In genomic region chr2:222848026-222848425, GRCh38 we compare ENCODE assay signal across 6 cellular contexts. TPM values are rescaled to one million over a fixed set of nuclear protein-coding genes. Genes with fewer than 3 reads are reported as not detected.
A peak's percentile ranks its signal among the peaks of the same experiment; 100 is the strongest.
DNase-seq lines count a peak whose midpoint lies in the region; ATAC-seq and TF ChIP-seq lines count a peak whose summit lies in the region.
"Not testable (repeated sequence)": the region's sequence is repeated elsewhere in the genome, so short reads cannot be mapped to it uniquely, and the experiment has no call there.

No MANE protein-coding gene starts in this region.

- H2BK120ac ChIP-seq in mesendoderm (ENCODE audit: low read depth, low read length): not testable (repeated sequence)

- H3K36me3 Mint-ChIP-seq in Caco-2 (ENCODE audit: insufficient read depth, unreplicated experiment); dendritic cell treated with granulocyte-macrophage colony-stimulating factor and Interleukin-4, amounts not matched to agents 40 ng/mL and 50 ng/mL, for 4 days (ENCODE audit: low read depth): not testable (repeated sequence)

- H3K23ac ChIP-seq in mesendoderm (ENCODE audit: low read length): not testable (repeated sequence)

- not testable (repeated sequence) for H2AFZ ChIP-seq in PC-3 (ENCODE audit: low read length)

- not testable (repeated sequence) for H3K79me1 ChIP-seq in mesendoderm (ENCODE audit: low read length)

- ATAC-seq in PC-3: not testable (repeated sequence)
- peak; percentile 20 for ATAC-seq in esophagus mucosa

- not testable (repeated sequence) for H4K5ac ChIP-seq in mesendoderm (ENCODE audit: low read length)

- not testable (repeated sequence) for H3K9me3 ChIP-seq in Caco-2; PC-3 (ENCODE audit: low read length)

- DNase-seq in Caco-2 (peak in 1 of 2 experiments; percentile 53), PC-3 (peak; percentile 72)
- DNase-seq in mesendoderm: not testable (repeated sequence)

- H3F3A ChIP-seq in PC-3 (ENCODE audit: low read length, unreplicated experiment): not testable (repeated sequence)

- not testable (repeated sequence) for H3K27me3 ChIP-seq in Caco-2 (replicated peaks; ENCODE audit: control insufficient read depth, insufficient read depth, low read length); PC-3 (ENCODE audit: low read length); mesendoderm (ENCODE audit: insufficient read depth, low read length, poor library complexity)

- H3K18ac ChIP-seq in mesendoderm (ENCODE audit: low read length): not testable (repeated sequence)

- not testable (repeated sequence) for H4K20me1 ChIP-seq in PC-3 (ENCODE audit: low read length)

- not testable (repeated sequence) for H3K4me3 Mint-ChIP-seq in Caco-2 (ENCODE audit: unreplicated experiment); dendritic cell treated with granulocyte-macrophage colony-stimulating factor and Interleukin-4, amounts not matched to agents 40 ng/mL and 50 ng/mL, for 4 days

- H4K8ac ChIP-seq in mesendoderm (ENCODE audit: low read depth, low read length): not testable (repeated sequence)

- H3K4me1 Mint-ChIP-seq in Caco-2 (ENCODE audit: low read depth, unreplicated experiment): peaks cover 20% of the 10 kb centered on the region
- peaks cover 73% of the 10 kb centered on the region for H3K4me1 Mint-ChIP-seq in dendritic cell treated with granulocyte-macrophage colony-stimulating factor and Interleukin-4, amounts not matched to agents 40 ng/mL and 50 ng/mL, for 4 days (ENCODE audit: low read depth)

- not testable (repeated sequence) for H3K9me3 Mint-ChIP-seq in Caco-2 (ENCODE audit: unreplicated experiment); dendritic cell treated with granulocyte-macrophage colony-stimulating factor and Interleukin-4, amounts not matched to agents 40 ng/mL and 50 ng/mL, for 4 days

- POLR2A ChIA-PET in Caco-2 (lab: Charles Lee); PC-3 (lab: Charles Lee; ENCODE audit: unreplicated experiment): not testable (repeated sequence)

- H3K27ac ChIP-seq in PC-3 (ENCODE audit: low read length): peak overlapping the region; percentile 76
- peak overlapping the region; percentile 38 for H3K27ac ChIP-seq in VCaP
- not testable (repeated sequence) for H3K27ac ChIP-seq in mesendoderm (ENCODE audit: low read depth, low read length)

- not testable (repeated sequence) for BruUV-seq in Caco-2 (replicated peaks; lab: Mats Ljungman, UMichigan); PC-3 (replicated peaks; lab: Mats Ljungman, UMichigan)

- not testable (repeated sequence) for H3K36me3 ChIP-seq in Caco-2 (ENCODE audit: control insufficient read depth, insufficient read depth, low read length); PC-3 (ENCODE audit: low read depth, low read length); mesendoderm (ENCODE audit: control insufficient read depth, insufficient read depth, low read length)

- H3K9ac ChIP-seq in PC-3 (ENCODE audit: low read length): peak overlapping the region; percentile 32; the same call in 1 of the 2 replicates
- H3K9ac ChIP-seq in mesendoderm (ENCODE audit: low read length): not testable (repeated sequence)

- H3K4ac ChIP-seq in mesendoderm (ENCODE audit: low read depth, low read length): not testable (repeated sequence)

- WGBS in mesendoderm (ENCODE audit: extremely low coverage, insufficient coverage, low lambda C conversion rate): no CpG with 5 or more reads among the region's 6 CpGs

- H3K27me3 Mint-ChIP-seq in Caco-2 (ENCODE audit: insufficient read depth, unreplicated experiment); dendritic cell treated with granulocyte-macrophage colony-stimulating factor and Interleukin-4, amounts not matched to agents 40 ng/mL and 50 ng/mL, for 4 days: not testable (repeated sequence)

- H3K4me1 ChIP-seq in Caco-2 (peaks cover 18% of the 10 kb centered on the region), PC-3 (ENCODE audit: insufficient read depth, low read length) (peaks cover 43% of the 10 kb centered on the region)
- not testable (repeated sequence) for H3K4me1 ChIP-seq in mesendoderm (ENCODE audit: control insufficient read depth, low read depth, low read length)

- peak overlapping the region; percentile 47 for H3K4me2 ChIP-seq in PC-3 (ENCODE audit: low read length)
- not testable (repeated sequence) for H3K4me2 ChIP-seq in mesendoderm (ENCODE audit: low read length)

- H3K27ac Mint-ChIP-seq in Caco-2 (ENCODE audit: unreplicated experiment): peak overlapping the region; percentile 56
- H3K27ac Mint-ChIP-seq in dendritic cell treated with granulocyte-macrophage colony-stimulating factor and Interleukin-4, amounts not matched to agents 40 ng/mL and 50 ng/mL, for 4 days: peak overlapping the region; percentile 66

- TF ChIP-seq CTCF in Caco-2 (IDR thresholded peaks at IDR 0.05; ENCODE audit: insufficient read depth in 1 of 2, low read depth in 1 of 2, low read length in 1 of 2, severe bottlenecking in 1 of 2, unreplicated experiment in 1 of 2); PC-3 (conservative IDR thresholded peaks at IDR 0.05; ENCODE audit: low read depth, low read length); VCaP (conservative IDR thresholded peaks at IDR 0.05): not testable (repeated sequence)

- H3K9me2 ChIP-seq in PC-3 (replicated peaks; ENCODE audit: low read length): not testable (repeated sequence)

- not testable (repeated sequence) for H2BK15ac ChIP-seq in mesendoderm (replicated peaks; ENCODE audit: low read depth)

- H2BK5ac ChIP-seq in mesendoderm (ENCODE audit: low read length): not testable (repeated sequence)

- not testable (repeated sequence) for H3K4me3 ChIP-seq in Caco-2 (ENCODE audit: low read depth, low read length); PC-3 (ENCODE audit: low read length); mesendoderm (ENCODE audit: low read length)

- CTCF ChIA-PET in Caco-2 (lab: Charles Lee); PC-3 (lab: Charles Lee): not testable (repeated sequence)

- H3K56ac ChIP-seq in mesendoderm (ENCODE audit: low read length): peak overlapping the region; percentile 25

- H2AK5ac ChIP-seq in mesendoderm (ENCODE audit: low read length): not testable (repeated sequence)

- H3K79me2 ChIP-seq in PC-3 (ENCODE audit: low read length); mesendoderm (ENCODE audit: control insufficient read depth, insufficient read depth, low read length): not testable (repeated sequence)

- intact Hi-C loops in Caco-2 (cut with micrococcal nuclease; ENCODE audit: unreplicated experiment); PC-3 (cut with micrococcal nuclease): not testable (repeated sequence)
- intact Hi-C loops in dendritic cell treated with granulocyte-macrophage colony-stimulating factor and Interleukin-4, amounts not matched to agents 40 ng/mL and 50 ng/mL, for 4 days (cut with micrococcal nuclease): loop anchor here (5.0 kb wide), 1 partner anchor 141 kb away; no protein-coding TSS in a partner anchor

RNA-seq across cellular contexts. Expression of gene ACSL3, which starts 12.8 kb away (rescaled TPM):
- 181 and 185 TPM in 2 replicates for total RNA-seq in Caco-2 (2022)
- total RNA-seq in PC-3 (2014; rRNA removed): 216 and 236 TPM in 2 replicates
- 125 TPM for total RNA-seq in esophagus mucosa
- 81.5 TPM for polyA plus RNA-seq in mesendoderm (2013, experiment 1 of 2)
- polyA plus RNA-seq in mesendoderm (2013, experiment 2 of 2): 84.2 TPM
